ENCODE assay signal across 8 cellular contexts in genomic region chr22:42473484-42474193, GRCh38. TPM values are rescaled to one million over a fixed set of nuclear protein-coding genes. Genes with fewer than 3 reads are reported as not detected.
DNase-seq lines count a peak whose midpoint lies in the region; ATAC-seq and TF ChIP-seq lines count a peak whose summit lies in the region.

No MANE protein-coding gene starts in this region.

- WGBS in stomach, 5 donors: 72 to 77% (median 76%) methylated on average over 5 of the region's 5 CpGs

- intact Hi-C loops in stomach (cut with DNase I; ENCODE audit: low total_unique reads): no loop called here

- peak; percentile 68; the same call in 1 of the 2 replicates for TF ChIP-seq CTCF in GM12875 (IDR thresholded peaks at IDR 0.05; ENCODE audit: borderline replicate concordance, insufficient read depth, low read depth, low read length)
- peak; percentile 78 for TF ChIP-seq CTCF in astrocyte of the cerebellum (IDR thresholded peaks at IDR 0.05; ENCODE audit: low read depth, low read length, missing control alignments)
- TF ChIP-seq CTCF in stomach (IDR thresholded peaks at IDR 0.05): peak in 5 of 7 experiments; percentile 36 to 55 (median 47)

- H4K20me1 ChIP-seq in BLaER1: no peaks in the 10 kb centered on the region

- H3K27me3 ChIP-seq in BLaER1: no peaks in the 10 kb centered on the region
- H3K27me3 ChIP-seq in stomach: peaks cover 0 to 4% (median 0%) of the 10 kb centered on the region in 3 donors

- H3K9me3 ChIP-seq in BLaER1 (no peaks in the 10 kb centered on the region), stomach (no peaks in the 10 kb centered on the region)

- TF ChIP-seq EP300 in stomach (IDR thresholded peaks at IDR 0.05): no peak

- H3K4me2 ChIP-seq in BLaER1: peak overlapping the region; percentile 48

- no peak for TF ChIP-seq POLR2A in stomach (IDR thresholded peaks at IDR 0.05)

- DNase-seq in NCI-H2227 treated with DMSO at 0.1 percent for 48 hours (lab: John Stamatoyannopoulos, UW) (peak; percentile 6), astrocyte of the cerebellum (ENCODE audit: low read depth) (peak; percentile 36), iPS-NIHi7 (ENCODE audit: extremely low spot score) (peak; percentile 49), stomach (no peak), GOT3 (lab: John Stamatoyannopoulos, UW) (no peak)

- H3K4me3 ChIP-seq in BLaER1 (no peak overlapping the region), GM12875 (ENCODE audit: low read depth, low read length) (no peak overlapping the region), astrocyte of the cerebellum (ENCODE audit: low read depth, low read length) (no peak overlapping the region), stomach (no peak overlapping the region)

- no peak for ATAC-seq in HG03097 (IDR thresholded peaks at IDR 0.05; ENCODE audit: low FRiP score, unreplicated experiment)

- in situ Hi-C loops in astrocyte of the cerebellum (cut with HindIII; ENCODE audit: low sequenced_read_pairs): no loop called here

- H3K4me1 ChIP-seq in BLaER1: peaks cover 26% of the 10 kb centered on the region
- H3K4me1 ChIP-seq in stomach: no peaks in the 10 kb centered on the region

- H3K36me3 ChIP-seq in BLaER1 (no peaks in the 10 kb centered on the region), stomach (no peaks in the 10 kb centered on the region)

- H3K27ac ChIP-seq in BLaER1 (peak overlapping the region; percentile 7; the same call in 1 of the 2 replicates), stomach (no peak overlapping the region)

- no peak overlapping the region for H3K9ac ChIP-seq in BLaER1

RNA-seq across cellular contexts. Expression of gene NFAM1, which starts 41.4 kb away (rescaled TPM):
- total RNA-seq in stomach: 10 to 100 TPM in 1 of 5 donors, 1 to 10 TPM in 3, under 1 TPM in 1; 0.45 to 18.1 (median 2.8) TPM
- under 1 TPM; 0.15 to 0.56 (median 0.28) TPM for polyA plus RNA-seq in stomach

RNA-seq across cellular contexts. Expression of gene RRP7A, which starts 46.0 kb away (rescaled TPM):
- 10 to 100 TPM; 14.2 to 32.4 (median 21.4) TPM for total RNA-seq in stomach
- 10 to 100 TPM in 2 of 3 donors, 1 to 10 TPM in 1; 9.3 to 29.0 (median 20.9) TPM for polyA plus RNA-seq in stomach

Comparison
In these comparisons a context has a peak if more than half of its experiments do, and no peak if none do; other contexts are left out.
1. DNase-seq: peak in NCI-H2227 treated with DMSO at 0.1 percent for 48 hours (single experiment), astrocyte of the cerebellum (single experiment) and iPS-NIHi7 (single experiment); none in stomach (single experiment) and GOT3 (single experiment).
2. Peak in every context shown above with its lines, with median percentiles within 50 percentile points of each other: CTCF ChIP-seq.